ENCODE assay signal across 14 cellular contexts in the genomic region with DNA sequence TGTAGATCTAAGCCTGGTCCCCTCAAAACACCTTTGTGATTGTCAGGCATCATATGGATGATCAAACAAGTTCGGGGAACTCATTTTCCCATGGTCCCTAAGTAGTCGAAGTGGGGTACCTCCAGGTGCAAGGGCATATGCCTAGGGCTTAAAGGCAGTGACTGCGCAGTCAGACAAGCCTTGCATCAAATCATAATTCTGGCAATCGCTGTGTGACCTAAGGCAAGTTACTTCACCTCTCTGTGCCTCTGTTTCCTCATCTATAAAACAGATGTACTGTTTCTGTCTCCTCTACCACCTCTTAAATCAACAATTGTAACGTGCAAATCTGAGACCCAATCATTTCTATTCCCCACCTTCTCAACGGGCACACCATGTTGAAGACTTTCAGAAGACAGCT.
"Had no signal": no experiment of that assay in that cellular context is flagged by ENCODE, and none has a peak within 500 bp of the region (broad histone marks: within the 10 kb centered on the region; RNA-seq: fewer than 3 reads in every experiment).

No MANE protein-coding gene starts in this region.

- H3K36me3 ChIP-seq: esophagus squamous epithelium, thoracic aorta had no signal

- H3K27me3 ChIP-seq: esophagus squamous epithelium had no signal

- FAIRE-seq: endometrium had no signal

- H3K9me3 Mint-ChIP-seq: activated naive CD4-positive, alpha-beta T cell treated with anti-CD3 and anti-CD28 coated beads, Interleukin-2, amount 50 U/mL, for 24 hours; activated T-helper 2 cell treated with anti-CD3 and anti-CD28 coated beads, Interferon-gamma antibody, Interleukin-2, Interleukin-4, amounts not matched to agents 10 μg/mL and 5 μg/mL and 100 μg/mL, durations not matched to agents 14 hours and 24 hours and 36 hours; stimulated activated naive CD8-positive, alpha-beta T cell treated with anti-CD3 and anti-CD28 coated beads, Interleukin-15, amount 100 ng/mL, for 72 hours had no signal

- H3K27me3 Mint-ChIP-seq: activated naive CD4-positive, alpha-beta T cell treated with anti-CD3 and anti-CD28 coated beads, Interleukin-2, amount 50 U/mL, for 24 hours; naive B cell; stimulated activated naive CD8-positive, alpha-beta T cell treated with anti-CD3 and anti-CD28 coated beads, Interleukin-15, amount 100 ng/mL, for 72 hours had no signal

- H3K36me3 Mint-ChIP-seq: activated naive CD4-positive, alpha-beta T cell treated with anti-CD3 and anti-CD28 coated beads, Interleukin-2, amount 50 U/mL, for 24 hours; naive B cell had no signal

- H3K9me3 ChIP-seq: esophagus squamous epithelium, thoracic aorta had no signal

- H3K27ac ChIP-seq: esophagus squamous epithelium, thoracic aorta had no signal

- DNase-seq: activated CD4-positive, alpha-beta T cell treated with anti-CD3 and anti-CD28 coated beads for 1 hour; activated CD4-positive, alpha-beta T cell treated with anti-CD3 and anti-CD28 coated beads, Interleukin-2, amount 50 U/mL, for 48 hours; activated CD8-positive, alpha-beta memory T cell treated with anti-CD3 and anti-CD28 coated beads, Interleukin-2, amount 50 U/mL, for 4 hours; esophagus squamous epithelium; head of caudate nucleus; left colon; naive B cell; stimulated activated CD4-positive, alpha-beta T cell treated with anti-CD3 and anti-CD28 coated beads, Interleukin-2, amount 100 ng/mL, for 48 hours; stimulated activated naive CD8-positive, alpha-beta T cell treated with anti-CD3 and anti-CD28 coated beads, Interleukin-15, amount 100 ng/mL, for 72 hours had no signal

- H3K4me3 ChIP-seq: esophagus squamous epithelium, lung had no signal

- ATAC-seq: left colon; stimulated activated naive CD8-positive, alpha-beta T cell treated with anti-CD3 and anti-CD28 coated beads, Interleukin-15, amount 100 ng/mL, for 72 hours had no signal

- H3K27ac Mint-ChIP-seq: activated naive CD4-positive, alpha-beta T cell treated with anti-CD3 and anti-CD28 coated beads, Interleukin-2, amount 50 U/mL, for 24 hours; activated T-helper 2 cell treated with anti-CD3 and anti-CD28 coated beads, Interferon-gamma antibody, Interleukin-2, Interleukin-4, amounts not matched to agents 10 μg/mL and 5 μg/mL and 100 μg/mL, durations not matched to agents 14 hours and 24 hours and 36 hours; naive B cell; stimulated activated naive CD8-positive, alpha-beta T cell treated with anti-CD3 and anti-CD28 coated beads, Interleukin-15, amount 100 ng/mL, for 72 hours had no signal

- H3K4me1 Mint-ChIP-seq: activated naive CD4-positive, alpha-beta T cell treated with anti-CD3 and anti-CD28 coated beads, Interleukin-2, amount 50 U/mL, for 24 hours had no signal
